ENCODE assay signal across 13 cellular contexts in the genomic region with DNA sequence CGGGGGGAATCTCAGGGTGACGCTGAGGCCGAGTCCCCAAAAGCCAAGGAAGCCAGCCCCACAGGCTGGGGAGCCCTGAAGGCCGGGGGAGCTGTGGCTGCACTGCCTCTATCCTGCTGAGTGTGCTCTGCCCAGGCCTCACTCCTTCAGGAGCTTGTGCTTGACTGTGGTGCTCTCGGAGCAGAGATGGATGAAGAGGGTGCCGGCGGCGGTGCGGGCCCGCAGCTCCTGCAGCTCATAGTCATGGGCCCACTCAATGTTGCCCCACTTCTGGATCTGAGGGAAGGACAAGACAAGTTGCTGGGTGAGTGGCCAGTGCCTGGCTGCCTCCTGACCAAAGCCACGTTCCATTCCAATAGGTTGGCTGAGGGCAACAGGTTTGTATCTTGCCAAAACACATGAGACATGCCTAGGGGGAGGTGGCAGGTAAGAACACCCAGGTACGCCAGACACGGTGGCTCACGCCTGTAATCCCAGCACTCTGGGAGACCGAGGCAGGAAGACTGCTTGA. TPM values are rescaled to one million over a fixed set of nuclear protein-coding genes. Genes with fewer than 3 reads are reported as not detected.
"Had no signal": no experiment of that assay in that cellular context is flagged by ENCODE, and none has a peak within 500 bp of the region (broad histone marks: within the 10 kb centered on the region; RNA-seq: fewer than 3 reads in every experiment).

No MANE protein-coding gene starts in this region.

- H3K9me3 Mint-ChIP-seq: activated B cell treated with CpG ODN at 0.5 μM for 24 hours; activated naive CD4-positive, alpha-beta T cell treated with anti-CD3 and anti-CD28 coated beads, Interleukin-2, amount 10 ng/mL, durations not matched to agents 7 days and 5 days; activated T-helper 2 cell treated with anti-CD3 and anti-CD28 coated beads, Interferon-gamma antibody, Interleukin-2, Interleukin-4, amounts not matched to agents 10 μg/mL and 5 μg/mL and 100 μg/mL, durations not matched to agents 14 hours and 24 hours and 36 hours had no signal

- H3K27me3 Mint-ChIP-seq: activated B cell treated with CpG ODN at 0.5 μM for 24 hours; activated naive CD4-positive, alpha-beta T cell treated with anti-CD3 and anti-CD28 coated beads, Interleukin-2, amount 10 ng/mL, durations not matched to agents 7 days and 5 days; T-helper 17 cell had no signal

- H3K27me3 ChIP-seq: esophagus squamous epithelium, pancreas, suprapubic skin had no signal

- H3K9me3 ChIP-seq: esophagus squamous epithelium, pancreas, suprapubic skin had no signal

- H3K36me3 ChIP-seq: pancreas had no signal

- H3K4me3 ChIP-seq: esophagus squamous epithelium, pancreas, suprapubic skin had no signal

- DNase-seq: activated B cell treated with CpG ODN at 0.5 μM for 24 hours; activated CD4-positive, alpha-beta T cell treated with anti-CD3 and anti-CD28 coated beads, Interleukin-2, amount 50 U/mL, for 1 hour; activated naive CD4-positive, alpha-beta T cell treated with anti-CD3 and anti-CD28 coated beads, Interleukin-2, amount 10 ng/mL, durations not matched to agents 7 days and 5 days; amygdala; esophagus squamous epithelium; foreskin fibroblast; glutamatergic neuron; mesendoderm; stimulated activated naive CD4-positive, alpha-beta T cell treated with Interleukin-2 at 50 U/mL for 16 hours; T-helper 17 cell had no signal

- H3K4me3 Mint-ChIP-seq: activated B cell treated with CpG ODN at 0.5 μM for 24 hours; activated naive CD4-positive, alpha-beta T cell treated with anti-CD3 and anti-CD28 coated beads, Interleukin-2, amount 10 ng/mL, durations not matched to agents 7 days and 5 days; T-helper 17 cell had no signal

- H3K27ac Mint-ChIP-seq: activated B cell treated with CpG ODN at 0.5 μM for 24 hours; activated naive CD4-positive, alpha-beta T cell treated with anti-CD3 and anti-CD28 coated beads, Interleukin-2, amount 10 ng/mL, durations not matched to agents 7 days and 5 days; T-helper 17 cell had no signal

- H3K27ac ChIP-seq: esophagus squamous epithelium, pancreas, suprapubic skin had no signal

- H3K4me1 Mint-ChIP-seq: activated B cell treated with CpG ODN at 0.5 μM for 24 hours; activated naive CD4-positive, alpha-beta T cell treated with anti-CD3 and anti-CD28 coated beads, Interleukin-2, amount 10 ng/mL, durations not matched to agents 7 days and 5 days; T-helper 17 cell had no signal

RNA-seq across cellular contexts. Expression of a gene that starts 45.8 kb away (rescaled TPM):
- total RNA-seq: activated B cell treated with CpG ODN at 0.5 μM for 24 hours; activated T-helper 2 cell treated with anti-CD3 and anti-CD28 coated beads, Interferon-gamma antibody, Interleukin-2, Interleukin-4, amounts not matched to agents 10 μg/mL and 5 μg/mL and 100 μg/mL, durations not matched to agents 14 hours and 24 hours and 36 hours; T-helper 17 cell had no signal
